10 cellular contexts compared by ENCODE assay signal in the genomic region with DNA sequence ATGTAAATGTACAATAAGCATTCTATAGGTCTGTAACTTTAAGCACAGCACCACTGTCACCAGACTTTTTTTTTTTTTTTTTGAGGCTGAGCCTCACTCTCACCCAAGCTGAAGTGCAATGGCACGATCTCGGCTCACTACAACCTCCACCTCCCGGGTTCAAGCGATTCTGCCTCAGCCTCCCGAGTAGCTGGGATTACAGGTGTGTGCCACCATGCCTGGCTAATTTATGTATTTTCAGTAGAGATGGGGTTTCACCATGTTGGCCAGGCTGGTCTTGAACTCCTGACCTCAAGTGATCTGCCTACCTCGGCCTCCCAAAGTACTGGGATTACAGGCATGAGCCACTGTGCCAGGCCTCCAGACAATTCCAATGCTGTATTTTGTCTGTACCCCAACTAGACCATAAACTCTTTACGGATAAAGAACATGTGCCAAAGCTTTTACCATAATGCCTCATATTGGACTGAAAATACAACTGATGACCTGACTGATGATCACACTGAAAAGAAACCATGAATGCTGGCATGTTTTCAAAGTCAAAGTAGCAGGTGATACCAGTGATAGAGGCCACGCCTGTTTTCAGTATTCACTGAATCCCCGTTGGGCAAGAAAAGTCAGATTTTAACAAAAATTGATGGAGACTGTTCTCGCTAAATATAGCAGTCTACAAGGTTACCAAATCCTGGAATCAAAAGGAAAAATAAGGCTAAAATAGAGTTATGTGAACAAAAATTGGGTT. TPM values are rescaled to one million over a fixed set of nuclear protein-coding genes. Genes with fewer than 3 reads are reported as not detected.
DNase-seq lines count a peak whose midpoint lies in the region; ATAC-seq and TF ChIP-seq lines count a peak whose summit lies in the region.
"Not testable (repeated sequence)": the region's sequence is repeated elsewhere in the genome, so short reads cannot be mapped to it uniquely, and the experiment has no call there.
"Had no signal": no experiment of that assay in that cellular context is flagged by ENCODE, and none has a peak within 500 bp of the region (broad histone marks: within the 10 kb centered on the region; RNA-seq: fewer than 3 reads in every experiment).

No MANE protein-coding gene starts in this region.

- intact Hi-C loops in uterus (cut with DNase I; ENCODE audit: low total_unique reads), result not testable (repeated sequence)

- peak overlapping the region; percentile 35 for H3K4me3 ChIP-seq in GM12875 (ENCODE audit: low read depth, low read length)
- H3K4me3 ChIP-seq in MM.1S (ENCODE audit: low read length), result peak overlapping the region; percentile 68
- peak overlapping the region; percentile 98 for H3K4me3 ChIP-seq in brain microvascular endothelial cell (ENCODE audit: low read depth, low read length)
- H3K4me3 ChIP-seq in fibroblast of lung (replicated peaks in 1 of 4; ENCODE audit: control extremely low read depth in 1 of 4, insufficient read depth in 1 of 4, low read depth in 3 of 4, low read length in 4 of 4), result peak overlapping the region; percentile 72 to 89 (median 84)
- H3K4me3 ChIP-seq in rectal smooth muscle tissue (ENCODE audit: low read length), result peak overlapping the region; percentile 85
- peak overlapping the region; percentile 82 to 96 for H3K4me3 ChIP-seq in uterus

- not testable (repeated sequence) for H3K36me3 ChIP-seq in MM.1S (replicated peaks; ENCODE audit: insufficient read depth, low read length); brain microvascular endothelial cell (replicated peaks); fibroblast of lung (ENCODE audit: control insufficient read depth, insufficient read depth, low read length); rectal smooth muscle tissue (ENCODE audit: control insufficient read depth, insufficient read depth, low read length); uterus

- not testable (repeated sequence) for H3F3A ChIP-seq in MM.1S (ENCODE audit: insufficient read depth, low read length)

- peak; percentile 23 to 37 for ATAC-seq in activated CD4-positive, CD25-positive, alpha-beta regulatory T cell treated with anti-CD3 and anti-CD28 coated beads, Interleukin-2, amount 50 U/mL, for 24 hours
- ATAC-seq in memory B cell (ENCODE audit: low read depth), result not testable (repeated sequence)

- peaks cover 12% of the 10 kb centered on the region for H3K4me1 ChIP-seq in MM.1S (ENCODE audit: low read length)
- H3K4me1 ChIP-seq in fibroblast of lung (ENCODE audit: control insufficient read depth, extremely low read depth, insufficient read depth, low read length); rectal smooth muscle tissue (ENCODE audit: control insufficient read depth, insufficient read depth, low read length); uterus: not testable (repeated sequence)

- H3K4me2 ChIP-seq in MM.1S (ENCODE audit: low read depth, low read length) (peak overlapping the region; percentile 71), fibroblast of lung (ENCODE audit: extremely low read depth, insufficient read depth, low read length) (peak overlapping the region; percentile 96)

- H3K36me3 Mint-ChIP-seq in memory B cell, result not testable (repeated sequence)

- not testable (repeated sequence) for H2AFZ ChIP-seq in MM.1S (ENCODE audit: low read length); fibroblast of lung (ENCODE audit: low read length)

- not testable (repeated sequence) for DNase-seq in MM.1S; brain microvascular endothelial cell; fibroblast of lung (ENCODE audit: low read depth in 2 of 2); memory B cell (ENCODE audit: low spot score in 2 of 2); uterus

- peak overlapping the region; percentile 87 for H3K4me3 Mint-ChIP-seq in memory B cell

- peaks cover 32% of the 10 kb centered on the region for H3K4me1 Mint-ChIP-seq in memory B cell

- not testable (repeated sequence) for TF ChIP-seq POLR2A in uterus (IDR thresholded peaks at IDR 0.05)

- not testable (repeated sequence) for TF ChIP-seq CTCF in GM12875 (IDR thresholded peaks at IDR 0.05; ENCODE audit: borderline replicate concordance, insufficient read depth, low read depth, low read length); MM.1S (IDR thresholded peaks at IDR 0.05; ENCODE audit: low read length); brain microvascular endothelial cell (IDR thresholded peaks at IDR 0.05; ENCODE audit: low read depth, low read length, missing control alignments); fibroblast of lung (conservative IDR thresholded peaks at IDR 0.05 in 1 of 2, IDR thresholded peaks at IDR 0.05 in 1 of 2; ENCODE audit: low read depth in 1 of 2, low read length in 2 of 2); uterus (IDR thresholded peaks at IDR 0.05)

- peak overlapping the region; percentile 92 for H3K9ac ChIP-seq in MM.1S (ENCODE audit: low read length)
- H3K9ac ChIP-seq in fibroblast of lung (ENCODE audit: insufficient read depth, low read length), result peak overlapping the region; percentile 93
- not testable (repeated sequence) for H3K9ac ChIP-seq in rectal smooth muscle tissue (ENCODE audit: low read length)

- H3K27me3 ChIP-seq in MM.1S (replicated peaks; ENCODE audit: insufficient read depth, low read length); brain microvascular endothelial cell (replicated peaks); fibroblast of lung (ENCODE audit: control insufficient read depth, insufficient read depth, low read length); rectal smooth muscle tissue (ENCODE audit: control insufficient read depth, insufficient read depth, low read length); uterus: not testable (repeated sequence)

- not testable (repeated sequence) for H3K9me2 ChIP-seq in MM.1S (replicated peaks; ENCODE audit: insufficient read depth, low read length)

- not testable (repeated sequence) for H4K20me1 ChIP-seq in MM.1S (ENCODE audit: insufficient read depth, low read length); fibroblast of lung (ENCODE audit: control insufficient read depth, extremely low read depth, insufficient read depth, low read length)

- H3K27ac Mint-ChIP-seq in memory B cell, result peak overlapping the region; percentile 100

- in situ Hi-C loops in brain microvascular endothelial cell (cut with HindIII; ENCODE audit: low pct_ligation_motif_present, low sequenced_read_pairs), result not testable (repeated sequence)

- not testable (repeated sequence) for H3K27me3 Mint-ChIP-seq in memory B cell

- H3K9me3 Mint-ChIP-seq in memory B cell, result not testable (repeated sequence)

- H3K79me2 ChIP-seq in MM.1S (ENCODE audit: low read length) (peaks cover 58% of the 10 kb centered on the region), fibroblast of lung (ENCODE audit: control insufficient read depth, insufficient read depth, low read length) (peaks cover 60% of the 10 kb centered on the region)

- H3K9me3 ChIP-seq in MM.1S (replicated peaks; ENCODE audit: insufficient read depth, low read length); fibroblast of lung (ENCODE audit: control insufficient read depth, insufficient read depth, low read depth, low read length); uterus: not testable (repeated sequence)

- H3K27ac ChIP-seq in MM.1S (ENCODE audit: low read length) (peak overlapping the region; percentile 100), brain microvascular endothelial cell (peak overlapping the region; percentile 98), fibroblast of lung (ENCODE audit: insufficient read depth, low read length) (peak overlapping the region; percentile 99), uterus (peak overlapping the region in 1 of 2 donors; percentile 92)
- H3K27ac ChIP-seq in rectal smooth muscle tissue (ENCODE audit: low read depth, low read length), result not testable (repeated sequence)

RNA-seq across cellular contexts. Expression of a gene that starts 1.2 kb away (rescaled TPM):
- total RNA-seq in fibroblast of lung (235 and 249 TPM in 2 replicates), uterus (100 to 1,000 TPM in 3 of 4 donors, 10 to 100 TPM in 1; 92.2 to 375 (median 207) TPM)
- polyA plus RNA-seq in fibroblast of lung, result 623 and 651 TPM in 2 replicates
- 466 and 481 TPM in 2 replicates for polyA plus RNA-seq in fibroblast of lung (2012)
- 385 and 479 TPM in 2 replicates for polyA minus RNA-seq in fibroblast of lung (ENCODE audit: low replicate concordance)

RNA-seq across cellular contexts. Expression of a gene that starts 10.3 kb away (rescaled TPM):
- total RNA-seq in fibroblast of lung (20.5 and 40.0 TPM in 2 replicates), uterus (10 to 100 TPM; 17.9 to 40.0 (median 28.6) TPM)
- polyA plus RNA-seq in fibroblast of lung, result 41.3 and 61.2 TPM in 2 replicates
- polyA plus RNA-seq in fibroblast of lung (2012), result 33.5 and 68.1 TPM in 2 replicates
- polyA minus RNA-seq in fibroblast of lung (ENCODE audit: low replicate concordance), result 90.3 and 116 TPM in 2 replicates

RNA-seq across cellular contexts. Expression of a gene that starts 56.3 kb away (rescaled TPM):
- total RNA-seq in fibroblast of lung, result not detected in 2 replicates
- not detected in 2 replicates for polyA plus RNA-seq in fibroblast of lung
- not detected in 2 replicates for polyA plus RNA-seq in fibroblast of lung (2012)
- not detected in 2 replicates for polyA minus RNA-seq in fibroblast of lung (ENCODE audit: low replicate concordance)
- total RNA-seq in uterus, result under 1 TPM in 1 of 4 donors, not detected in 3; 0.14 TPM
- total RNA-seq: esophagus mucosa, left ventricle myocardium superior had no signal

Comparison
In these comparisons a context has a peak if more than half of its experiments do, and no peak if none do; other contexts are left out.
1. H3K4me3 ChIP-seq: peak in every context shown above with its lines; median percentile 98 in brain microvascular endothelial cell; 89 in uterus; 85 in rectal smooth muscle tissue; 84 in fibroblast of lung; 68 in MM.1S; 35 in GM12875.